26 cellular contexts compared by ENCODE assay signal in genomic region chr4:53023640-53024299, GRCh38.
"Had no signal": no experiment of that assay in that cellular context is flagged by ENCODE, and none has a peak within 500 bp of the region (broad histone marks: within the 10 kb centered on the region; RNA-seq: fewer than 3 reads in every experiment).

No MANE protein-coding gene starts in this region.

- DNase-seq: activated CD4-positive, alpha-beta T cell treated with anti-CD3 and anti-CD28 coated beads, Interleukin-2, amount 10 ng/mL, durations not matched to agents 7 days and 5 days; activated CD4-positive, CD25-positive, alpha-beta regulatory T cell treated with anti-CD3 and anti-CD28 coated beads, Interleukin-2, amount 50 U/mL, for 72 hours; activated CD8-positive, alpha-beta memory T cell treated with anti-CD3 and anti-CD28 coated beads, Interleukin-2, amount 10 ng/mL, durations not matched to agents 7 days and 5 days; activated CD8-positive, alpha-beta T cell treated with anti-CD3 and anti-CD28 coated beads for 36 hours; activated gamma-delta T cell treated with Interleukin-2 at 50 U/mL for 16 hours; activated T-cell treated with anti-CD3 and anti-CD28 coated beads for 4 hours; aorta; central memory CD4-positive, alpha-beta T cell; dermis blood vessel endothelial cell; effector memory CD4-positive, alpha-beta T cell; foreskin melanocyte; immature natural killer cell; kidney glomerular epithelial cell; left ventricle myocardium inferior; mammary epithelial cell; midbrain; natural killer cell; retina; sigmoid colon; stimulated activated CD4-positive, alpha-beta T cell treated with anti-CD3 and anti-CD28 coated beads, Interleukin-15, amount 100 ng/mL, for 24 hours; trophoblast cell; uterus; WERI-Rb-1 had no signal

- ATAC-seq: activated CD8-positive, alpha-beta memory T cell treated with anti-CD3 and anti-CD28 coated beads, Interleukin-2, amount 10 ng/mL, durations not matched to agents 7 days and 5 days; activated CD8-positive, alpha-beta T cell treated with anti-CD3 and anti-CD28 coated beads for 36 hours; esophagus mucosa; natural killer cell; stimulated activated memory B cell treated with anti-CD40 and anti-IgM and Interleukin-4, amounts not matched to agents 10 μg/mL and 1 μg/mL and 100 μg/mL, for 72 hours had no signal

- H3K36me3 ChIP-seq: left ventricle myocardium inferior, sigmoid colon, uterus, WERI-Rb-1 had no signal

- H3K27ac ChIP-seq: sigmoid colon, WERI-Rb-1 had no signal

- H3K9me3 ChIP-seq: left ventricle myocardium inferior, sigmoid colon, uterus had no signal

- H3K4me3 ChIP-seq: left ventricle myocardium inferior, sigmoid colon, smooth muscle cell, uterus had no signal
